21 cellular contexts compared by ENCODE assay signal in the genomic region with DNA sequence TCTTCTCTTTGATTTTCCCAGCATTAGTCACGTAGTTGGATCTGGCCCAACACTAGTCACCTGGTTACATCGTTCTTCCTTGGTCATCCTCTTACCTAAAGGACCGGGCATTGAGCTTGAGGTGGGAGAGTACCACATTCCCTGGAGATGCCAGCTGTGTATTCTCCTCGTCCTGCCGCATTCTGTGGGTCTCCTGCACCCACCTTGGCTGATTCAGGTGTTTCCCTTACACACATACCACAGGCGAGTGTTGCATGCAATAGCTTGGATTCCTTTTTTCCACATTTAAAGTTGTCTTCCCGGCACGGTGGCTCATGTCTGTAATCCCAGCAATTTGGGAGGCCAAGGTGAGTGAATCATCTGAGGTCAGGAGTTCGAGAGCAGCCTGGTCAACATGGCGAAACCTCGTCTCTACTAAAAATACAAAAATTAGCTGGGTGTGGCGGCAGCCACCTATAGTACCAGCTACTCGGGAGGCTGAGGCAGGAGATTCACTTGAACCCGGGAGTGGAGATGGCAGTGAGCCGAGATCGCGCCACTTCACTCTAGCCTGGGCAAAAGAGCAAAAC. TPM values are rescaled to one million over a fixed set of nuclear protein-coding genes. Genes with fewer than 3 reads are reported as not detected.
DNase-seq lines count a peak whose midpoint lies in the region; TF ChIP-seq lines count a peak whose summit lies in the region.
"Had no signal": no experiment of that assay in that cellular context is flagged by ENCODE, and none has a peak within 500 bp of the region (broad histone marks: within the 10 kb centered on the region; RNA-seq: fewer than 3 reads in every experiment).

No MANE protein-coding gene starts in this region.

- no peaks in the 10 kb centered on the region for H3K27me3 ChIP-seq in H7 (ENCODE audit: control insufficient read depth, insufficient read depth, low read length)
- H3K27me3 ChIP-seq in duodenal mucosa (ENCODE audit: control insufficient read depth in 1 of 2, insufficient read depth in 2 of 2, low read length in 2 of 2), result no peaks in the 10 kb centered on the region
- H3K27me3 ChIP-seq in dorsolateral prefrontal cortex, result no peaks in the 10 kb centered on the region
- H3K27me3 ChIP-seq: neutrophil had no signal

- H3K27ac ChIP-seq in duodenal mucosa (ENCODE audit: low read depth, low read length) (no peak overlapping the region), dorsolateral prefrontal cortex (no peak overlapping the region)
- H3K27ac ChIP-seq: GM23248, neutrophil had no signal

- peak overlapping the region; percentile 98 for H3K27ac Mint-ChIP-seq in nephron progenitor cell
- H3K27ac Mint-ChIP-seq: activated naive CD8-positive, alpha-beta T cell; activated T-cell treated with anti-CD3 and anti-CD28 coated beads, Interleukin-2, amount 50 U/mL, for 72 hours had no signal

- no peak overlapping the region for H3K4me3 Mint-ChIP-seq in nephron progenitor cell
- H3K4me3 Mint-ChIP-seq: activated CD4-positive, alpha-beta memory T cell treated with anti-CD3 and anti-CD28 coated beads, Interleukin-2, amount 10 ng/mL, durations not matched to agents 7 days and 5 days; activated naive CD8-positive, alpha-beta T cell; activated T-cell treated with anti-CD3 and anti-CD28 coated beads, Interleukin-2, amount 50 U/mL, for 72 hours; brain had no signal

- TF ChIP-seq CTCF in nephron progenitor cell (IDR thresholded peaks at IDR 0.05), result no peak
- TF ChIP-seq CTCF in dorsolateral prefrontal cortex (IDR thresholded peaks at IDR 0.05 in 54 of 56, conservative IDR thresholded peaks at IDR 0.05 in 2 of 56; ENCODE audit: low read depth in 1 of 56, partially characterized antibody in 56 of 56), result no peak

- peaks cover 13% of the 10 kb centered on the region for H3K4me1 Mint-ChIP-seq in nephron progenitor cell
- H3K4me1 Mint-ChIP-seq: brain had no signal

- H3K27me3 Mint-ChIP-seq in nephron progenitor cell (ENCODE audit: low read depth, poor library complexity), result peaks cover 3% of the 10 kb centered on the region
- H3K27me3 Mint-ChIP-seq: activated CD4-positive, alpha-beta memory T cell treated with anti-CD3 and anti-CD28 coated beads, Interleukin-2, amount 10 ng/mL, durations not matched to agents 7 days and 5 days; activated naive CD8-positive, alpha-beta T cell; brain had no signal

- H3K36me3 Mint-ChIP-seq in nephron progenitor cell (ENCODE audit: low read depth), result peaks cover 57% of the 10 kb centered on the region

- intact Hi-C loops in dorsolateral prefrontal cortex (cut with DNase I), result no loop called here

- no peaks in the 10 kb centered on the region for H3K9me3 Mint-ChIP-seq in nephron progenitor cell
- H3K9me3 Mint-ChIP-seq: activated CD4-positive, alpha-beta memory T cell treated with anti-CD3 and anti-CD28 coated beads, Interleukin-2, amount 10 ng/mL, durations not matched to agents 7 days and 5 days; activated T-cell treated with anti-CD3 and anti-CD28 coated beads, Interleukin-2, amount 50 U/mL, for 72 hours; brain had no signal

- DNase-seq in A172 (ENCODE audit: low spot score), result peak; percentile 52
- peak; percentile 11 for DNase-seq in H7
- DNase-seq in nephron progenitor cell, result no peak
- DNase-seq in NCI-H1436 treated with DMSO at 0.1 percent for 48 hours (lab: John Stamatoyannopoulos, UW), result no peak
- DNase-seq in foreskin melanocyte, result no peak
- no peak for DNase-seq in dorsolateral prefrontal cortex
- DNase-seq in DMS 273 (lab: John Stamatoyannopoulos, UW; ENCODE audit: unreplicated experiment), result no peak
- DNase-seq: activated CD4-positive, alpha-beta memory T cell treated with anti-CD3 and anti-CD28 coated beads, Interleukin-2, amount 10 ng/mL, durations not matched to agents 7 days and 5 days; activated T-cell treated with anti-CD3 and anti-CD28 coated beads, Interleukin-2, amount 50 U/mL, for 72 hours; AML-193; dermis blood vessel endothelial cell; glutamatergic neuron; GM23248; IMR-90; MV-4-11; NCI-H69 had no signal

- peaks cover 15 to 18% of the 10 kb centered on the region in 2 donors for H3K4me1 ChIP-seq in duodenal mucosa (ENCODE audit: control insufficient read depth in 1 of 2, insufficient read depth in 2 of 2, low read length in 2 of 2)

- H3K9me3 ChIP-seq in duodenal mucosa (ENCODE audit: control insufficient read depth in 1 of 2, low read length in 2 of 2), result no peaks in the 10 kb centered on the region
- H3K9me3 ChIP-seq: neutrophil had no signal

- H3K36me3 ChIP-seq in H7 (replicated peaks; ENCODE audit: control insufficient read depth, insufficient read depth, low read length) (peaks cover 40% of the 10 kb centered on the region), duodenal mucosa (ENCODE audit: control insufficient read depth in 1 of 2, insufficient read depth in 2 of 2, low read length in 2 of 2) (peaks cover 23 to 86% of the 10 kb centered on the region in 2 donors)

- peak overlapping the region in 1 of 2 donors; percentile 22 for H3K9ac ChIP-seq in duodenal mucosa (ENCODE audit: low read depth in 1 of 2, low read length in 2 of 2)
- H3K9ac ChIP-seq: GM23248 had no signal

- no peak overlapping the region for H3K4me3 ChIP-seq in H7 (ENCODE audit: insufficient read depth, low read depth, low read length)
- peak overlapping the region; percentile 26 to 33 for H3K4me3 ChIP-seq in duodenal mucosa (ENCODE audit: low read depth in 1 of 2, low read length in 2 of 2)
- no peak overlapping the region for H3K4me3 ChIP-seq in dorsolateral prefrontal cortex
- H3K4me3 ChIP-seq: GM12878, GM23248 had no signal

RNA-seq across cellular contexts. Expression of a gene that starts 21.6 kb away (rescaled TPM):
- total RNA-seq in A172 (2014; rRNA removed; shearing (Covaris generic)), result 3.3 and 3.6 TPM in 2 replicates
- 0.07 and 0.35 TPM in 2 replicates for total RNA-seq in H7 (2014; rRNA removed; shearing (Covaris generic))
- total RNA-seq in dorsolateral prefrontal cortex, result 1 to 10 TPM in 81 of 120 experiments, under 1 TPM in 26, not detected in 13; 0.21 to 9.0 (median 1.8) TPM
- total RNA-seq: dermis blood vessel endothelial cell, IMR-90 had no signal

RNA-seq across cellular contexts. Expression of a gene that starts 37.9 kb away (rescaled TPM):
- 14.5 and 16.6 TPM in 2 replicates for total RNA-seq in A172 (2014; rRNA removed; shearing (Covaris generic))
- 11.8 and 14.9 TPM in 2 replicates for total RNA-seq in H7 (2014; rRNA removed; shearing (Covaris generic))
- total RNA-seq in dorsolateral prefrontal cortex, result 10 to 100 TPM; 12.7 to 50.7 (median 30.6) TPM

Comparison
In these comparisons a context has a peak if more than half of its experiments do, and no peak if none do; other contexts are left out.
1. DNase-seq: peak in A172 (single experiment) and H7 (single experiment); none in nephron progenitor cell (single experiment), NCI-H1436 treated with DMSO at 0.1 percent for 48 hours (single experiment), foreskin melanocyte (single experiment), dorsolateral prefrontal cortex (0 of 10) and DMS 273 (single experiment).
2. H3K4me3 ChIP-seq: peak in duodenal mucosa (2 of 2); none in H7 (single experiment) and dorsolateral prefrontal cortex (0 of 59).